Comparison of ENCODE assay signal across 29 cellular contexts in genomic region chr14:99006271-99006670, GRCh38.
"Had no signal": no experiment of that assay in that cellular context is flagged by ENCODE, and none has a peak within 500 bp of the region (broad histone marks: within the 10 kb centered on the region; RNA-seq: fewer than 3 reads in every experiment).

No MANE protein-coding gene starts in this region.

- H3K36me3 ChIP-seq: ascending aorta, gastrocnemius medialis, heart left ventricle had no signal

- H3K4me3 ChIP-seq: ascending aorta, body of pancreas, gastrocnemius medialis, heart left ventricle had no signal

- H3K27ac ChIP-seq: ascending aorta, body of pancreas, epithelial cell of prostate, foreskin keratinocyte, gastrocnemius medialis, heart left ventricle, VCaP had no signal

- ATAC-seq: activated naive CD4-positive, alpha-beta T cell treated with anti-CD3 and anti-CD28 coated beads, Interleukin-2, amount 50 U/mL, for 72 hours; activated T-cell treated with anti-CD3 and anti-CD28 coated beads, Interleukin-2, amount 50 U/mL, for 72 hours; body of pancreas; foreskin keratinocyte; gastrocnemius medialis; heart left ventricle; T-helper 17 cell; WTC11 had no signal

- H3K9me3 ChIP-seq: ascending aorta, body of pancreas, gastrocnemius medialis, heart left ventricle had no signal

- DNase-seq: activated CD4-positive, alpha-beta memory T cell treated with anti-CD3 and anti-CD28 coated beads, Interleukin-2, amount 10 ng/mL, durations not matched to agents 7 days and 5 days; activated CD4-positive, alpha-beta T cell treated with anti-CD3 and anti-CD28 coated beads for 1 hour; activated CD4-positive, alpha-beta T cell treated with anti-CD3 and anti-CD28 coated beads for 4 hours; activated CD4-positive, alpha-beta T cell treated with anti-CD3 and anti-CD28 coated beads, Interleukin-2, amount 10 ng/mL, durations not matched to agents 7 days and 5 days; activated CD4-positive, alpha-beta T cell treated with anti-CD3 and anti-CD28 coated beads, Interleukin-2, amount 50 U/mL, for 4 hours; activated CD8-positive, alpha-beta memory T cell treated with anti-CD3 and anti-CD28 coated beads, Interleukin-2, amount 50 U/mL, for 48 hours; activated gamma-delta T cell; activated naive CD4-positive, alpha-beta T cell; activated naive CD4-positive, alpha-beta T cell treated with anti-CD3 and anti-CD28 coated beads, Interleukin-2, amount 10 ng/mL, durations not matched to agents 7 days and 5 days; activated naive CD8-positive, alpha-beta T cell treated with anti-CD3 and anti-CD28 coated beads, Interleukin-2, amount 10 ng/mL, durations not matched to agents 7 days and 5 days; activated T-cell treated with anti-CD3 and anti-CD28 coated beads for 4 hours; activated T-cell treated with anti-CD3 and anti-CD28 coated beads, Interleukin-2, amount 50 U/mL, for 24 hours; activated T-cell treated with anti-CD3 and anti-CD28 coated beads, Interleukin-2, amount 50 U/mL, for 72 hours; body of pancreas; caudate nucleus; cortex of kidney; dermis blood vessel endothelial cell; effector CD8-positive, alpha-beta T cell; foreskin keratinocyte; gastrocnemius medialis; glutamatergic neuron; heart left ventricle; T-helper 1 cell; T-helper 17 cell had no signal

- H3K27me3 ChIP-seq: ascending aorta, body of pancreas, foreskin keratinocyte, gastrocnemius medialis had no signal

- H3K4me1 ChIP-seq: ascending aorta, body of pancreas, foreskin keratinocyte, gastrocnemius medialis, heart left ventricle had no signal
